Comparison of ENCODE assay signal across 1 cellular context in genomic region chr6:24414531-24414930, GRCh38. TPM values are rescaled to one million over a fixed set of nuclear protein-coding genes. Genes with fewer than 3 reads are reported as not detected.
"Had no signal": no experiment of that assay in that cellular context is flagged by ENCODE, and none has a peak within 500 bp of the region (broad histone marks: within the 10 kb centered on the region; RNA-seq: fewer than 3 reads in every experiment).

No MANE protein-coding gene starts in this region.

RNA-seq across cellular contexts. Expression of gene DCDC2, which starts 56.7 kb away (rescaled TPM):
- total RNA-seq: G401 had no signal
